Comparison of ENCODE assay signal across 19 cellular contexts in the genomic region with DNA sequence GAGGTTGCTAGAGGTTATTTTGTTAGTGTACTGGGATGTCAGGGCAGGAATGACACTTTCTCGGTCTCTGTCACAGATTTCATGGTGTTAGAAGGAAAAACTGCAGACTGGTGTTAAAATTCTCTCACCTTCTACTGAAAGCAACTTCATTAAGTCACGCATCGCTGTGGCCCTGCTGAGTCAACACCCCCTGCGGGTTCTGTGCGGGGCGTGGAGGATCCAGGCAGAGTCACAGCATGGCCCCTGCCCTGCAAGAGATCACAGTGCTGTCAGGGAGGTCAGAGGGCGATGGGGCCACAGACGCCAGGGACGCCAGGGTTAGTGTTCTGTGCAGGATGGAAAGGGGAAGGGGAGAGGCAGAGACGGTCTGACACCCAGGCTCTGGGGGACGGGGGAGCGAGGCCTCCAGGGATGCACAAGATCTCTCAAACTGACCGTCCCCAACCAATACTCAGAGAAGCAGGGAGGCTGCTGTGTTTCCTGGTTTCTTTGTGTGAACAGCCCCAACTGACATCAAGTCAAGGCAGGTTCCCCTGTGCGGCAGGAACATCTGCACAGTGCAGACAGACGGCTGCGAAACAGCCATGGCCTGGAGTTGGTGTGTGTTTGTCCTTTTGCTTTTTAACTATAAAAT.
"Had no signal": no experiment of that assay in that cellular context is flagged by ENCODE, and none has a peak within 500 bp of the region (broad histone marks: within the 10 kb centered on the region; RNA-seq: fewer than 3 reads in every experiment).

No MANE protein-coding gene starts in this region.

- H3K9me3 Mint-ChIP-seq: activated T-helper 17 cell treated with anti-CD3 and anti-CD28 coated beads, Interleukin-2, amount 50 U/mL, for 72 hours; central memory CD8-positive, alpha-beta T cell; effector memory CD8-positive, alpha-beta T cell; stimulated activated naive CD8-positive, alpha-beta T cell treated with anti-CD3 and anti-CD28 coated beads, Interleukin-15, Interleukin-2, amounts not matched to agents 100 ng/mL and 50 ng/mL, for 24 hours had no signal

- H3K4me3 ChIP-seq: adrenal gland, colonic mucosa, dorsolateral prefrontal cortex, esophagus squamous epithelium, gastroesophageal sphincter, tibial artery had no signal

- H3K27me3 Mint-ChIP-seq: central memory CD8-positive, alpha-beta T cell had no signal

- H3K27me3 ChIP-seq: colonic mucosa had no signal

- H3K27ac Mint-ChIP-seq: activated CD8-positive, alpha-beta T cell treated with anti-CD3 and anti-CD28 coated beads, Interleukin-2, amount 10 ng/mL, durations not matched to agents 7 days and 5 days; activated naive CD8-positive, alpha-beta T cell; activated T-helper 17 cell treated with anti-CD3 and anti-CD28 coated beads, Interleukin-2, amount 50 U/mL, for 72 hours; nephron; stimulated activated naive CD8-positive, alpha-beta T cell treated with anti-CD3 and anti-CD28 coated beads, Interleukin-15, Interleukin-2, amounts not matched to agents 100 ng/mL and 50 ng/mL, for 24 hours had no signal

- H3K36me3 Mint-ChIP-seq: activated naive CD8-positive, alpha-beta T cell had no signal

- H3K4me1 ChIP-seq: adrenal gland, colonic mucosa, gastroesophageal sphincter, tibial artery had no signal

- H3K4me1 Mint-ChIP-seq: activated T-helper 17 cell treated with anti-CD3 and anti-CD28 coated beads, Interleukin-2, amount 50 U/mL, for 72 hours had no signal

- H3K4me3 Mint-ChIP-seq: activated CD8-positive, alpha-beta T cell treated with anti-CD3 and anti-CD28 coated beads, Interleukin-2, amount 10 ng/mL, durations not matched to agents 7 days and 5 days; activated naive CD8-positive, alpha-beta T cell; activated T-helper 17 cell treated with anti-CD3 and anti-CD28 coated beads, Interleukin-2, amount 50 U/mL, for 72 hours; central memory CD8-positive, alpha-beta T cell; effector memory CD8-positive, alpha-beta T cell; nephron; stimulated activated naive CD8-positive, alpha-beta T cell treated with anti-CD3 and anti-CD28 coated beads, Interleukin-15, Interleukin-2, amounts not matched to agents 100 ng/mL and 50 ng/mL, for 24 hours had no signal

- H3K36me3 ChIP-seq: adrenal gland, colonic mucosa, esophagus squamous epithelium, gastroesophageal sphincter, tibial artery had no signal

- ATAC-seq: activated CD8-positive, alpha-beta T cell treated with anti-CD3 and anti-CD28 coated beads, Interleukin-2, amount 10 ng/mL, durations not matched to agents 7 days and 5 days; activated T-helper 17 cell treated with anti-CD3 and anti-CD28 coated beads, Interleukin-2, amount 50 U/mL, for 72 hours; effector memory CD8-positive, alpha-beta T cell; gastroesophageal sphincter; left ventricle myocardium superior had no signal

- DNase-seq: activated CD4-positive, alpha-beta T cell treated with anti-CD3 and anti-CD28 coated beads, Interleukin-2, amount 50 U/mL, for 1 hour; activated CD4-positive, CD25-positive, alpha-beta regulatory T cell treated with anti-CD3 and anti-CD28 coated beads, Interleukin-2, amount 50 U/mL, for 72 hours; activated CD8-positive, alpha-beta T cell treated with anti-CD3 and anti-CD28 coated beads, Interleukin-2, amount 10 ng/mL, durations not matched to agents 7 days and 5 days; colonic mucosa; effector memory CD8-positive, alpha-beta T cell; esophagus squamous epithelium; hypothalamus; left ventricle myocardium superior; occipital lobe; stimulated activated CD4-positive, alpha-beta T cell treated with anti-CD3 and anti-CD28 coated beads, Interleukin-4, amount 100 ng/mL, for 24 hours had no signal

- H3K9me3 ChIP-seq: adrenal gland, colonic mucosa, esophagus squamous epithelium, tibial artery had no signal

- H3K27ac ChIP-seq: adrenal gland, colonic mucosa, dorsolateral prefrontal cortex, gastroesophageal sphincter, tibial artery had no signal
